In genomic region chr2:24421668-24422067, GRCh38 we compare ENCODE assay signal across 8 cellular contexts.
DNase-seq lines count a peak whose midpoint lies in the region; ATAC-seq and TF ChIP-seq lines count a peak whose summit lies in the region.

No MANE protein-coding gene starts in this region.

- no peak overlapping the region for H3K27ac Mint-ChIP-seq in activated CD8-positive, alpha-beta T cell treated with anti-CD3 and anti-CD28 coated beads for 36 hours
- no peak overlapping the region for H3K27ac Mint-ChIP-seq in endothelial cell (ENCODE audit: unreplicated experiment)
- H3K27ac Mint-ChIP-seq in stimulated activated effector memory CD8-positive, alpha-beta T cell treated with anti-CD3 and anti-CD28 coated beads, Interleukin-12 subunit alpha, Interleukin-12 subunit beta, amount 100 ng/mL, for 72 hours: no peak overlapping the region

- intact Hi-C loops in activated CD8-positive, alpha-beta T cell treated with anti-CD3 and anti-CD28 coated beads for 36 hours (cut with micrococcal nuclease): no loop called here

- peaks cover 1% of the 10 kb centered on the region for H3K27me3 Mint-ChIP-seq in activated CD8-positive, alpha-beta T cell treated with anti-CD3 and anti-CD28 coated beads for 36 hours
- H3K27me3 Mint-ChIP-seq in endothelial cell (ENCODE audit: unreplicated experiment): no peaks in the 10 kb centered on the region

- H3K36me3 Mint-ChIP-seq in activated CD8-positive, alpha-beta T cell treated with anti-CD3 and anti-CD28 coated beads for 36 hours (ENCODE audit: low read depth): no peaks in the 10 kb centered on the region
- H3K36me3 Mint-ChIP-seq in endothelial cell (ENCODE audit: low read depth, unreplicated experiment): no peaks in the 10 kb centered on the region
- no peaks in the 10 kb centered on the region for H3K36me3 Mint-ChIP-seq in stimulated activated effector memory CD8-positive, alpha-beta T cell treated with anti-CD3 and anti-CD28 coated beads, Interleukin-12 subunit alpha, Interleukin-12 subunit beta, amount 100 ng/mL, for 72 hours

- H3K9me3 Mint-ChIP-seq in activated CD8-positive, alpha-beta T cell treated with anti-CD3 and anti-CD28 coated beads for 36 hours: no peaks in the 10 kb centered on the region
- H3K9me3 Mint-ChIP-seq in endothelial cell (ENCODE audit: unreplicated experiment): no peaks in the 10 kb centered on the region
- H3K9me3 Mint-ChIP-seq in stimulated activated effector memory CD8-positive, alpha-beta T cell treated with anti-CD3 and anti-CD28 coated beads, Interleukin-12 subunit alpha, Interleukin-12 subunit beta, amount 100 ng/mL, for 72 hours: no peaks in the 10 kb centered on the region

- H3K4me3 Mint-ChIP-seq in activated CD8-positive, alpha-beta T cell treated with anti-CD3 and anti-CD28 coated beads for 36 hours: no peak overlapping the region
- H3K4me3 Mint-ChIP-seq in endothelial cell (ENCODE audit: unreplicated experiment): no peak overlapping the region
- no peak overlapping the region for H3K4me3 Mint-ChIP-seq in stimulated activated effector memory CD8-positive, alpha-beta T cell treated with anti-CD3 and anti-CD28 coated beads, Interleukin-12 subunit alpha, Interleukin-12 subunit beta, amount 100 ng/mL, for 72 hours

- ATAC-seq in activated CD8-positive, alpha-beta T cell treated with anti-CD3 and anti-CD28 coated beads for 36 hours: peak; percentile 69
- ATAC-seq in stimulated activated effector memory CD8-positive, alpha-beta T cell treated with anti-CD3 and anti-CD28 coated beads, Interleukin-12 subunit alpha, Interleukin-12 subunit beta, amount 100 ng/mL, for 72 hours: peak; percentile 77
- no peak for ATAC-seq in HG03439 (IDR thresholded peaks at IDR 0.05; ENCODE audit: unreplicated experiment)

- DNase-seq in NCI-H2171 treated with DMSO at 0.1 percent for 48 hours (lab: John Stamatoyannopoulos, UW) (peak; percentile 21), NCI-H2171 (lab: John Stamatoyannopoulos, UW) (no peak), NCI-H524 (lab: John Stamatoyannopoulos, UW) (peak; percentile 83 to 87), endothelial cell (ENCODE audit: low spot score) (peak; percentile 82), mucosa of gallbladder (ENCODE audit: low spot score) (peak; percentile 62)
- peak; percentile 85 for DNase-seq in activated CD8-positive, alpha-beta T cell treated with anti-CD3 and anti-CD28 coated beads for 36 hours
- DNase-seq in stimulated activated effector memory CD8-positive, alpha-beta T cell treated with anti-CD3 and anti-CD28 coated beads, Interleukin-12 subunit alpha, Interleukin-12 subunit beta, amount 100 ng/mL, for 72 hours (ENCODE audit: low spot score in 2 of 2): peak; percentile 35 to 73

- H3K4me1 Mint-ChIP-seq in activated CD8-positive, alpha-beta T cell treated with anti-CD3 and anti-CD28 coated beads for 36 hours (ENCODE audit: low read depth): no peaks in the 10 kb centered on the region
- H3K4me1 Mint-ChIP-seq in endothelial cell (ENCODE audit: unreplicated experiment): no peaks in the 10 kb centered on the region
- no peaks in the 10 kb centered on the region for H3K4me1 Mint-ChIP-seq in stimulated activated effector memory CD8-positive, alpha-beta T cell treated with anti-CD3 and anti-CD28 coated beads, Interleukin-12 subunit alpha, Interleukin-12 subunit beta, amount 100 ng/mL, for 72 hours

- peak; percentile 74 for TF ChIP-seq CTCF in activated CD8-positive, alpha-beta T cell treated with anti-CD3 and anti-CD28 coated beads for 36 hours (IDR thresholded peaks at IDR 0.05)
- TF ChIP-seq CTCF in endothelial cell (IDR thresholded peaks at IDR 0.05; ENCODE audit: unreplicated experiment): peak; percentile 33

- CTCF ChIA-PET in activated CD8-positive, alpha-beta T cell treated with anti-CD3 and anti-CD28 coated beads for 36 hours (lab: Charles Lee): interaction anchor here (0.8 to 7.9 kb wide), 20 partner anchors 9 to 554 kb away, joined by 3 to 63 read pairs (median 4); partner anchors contain the start of genes CENPO and PTRHD1

- POLR2A ChIA-PET in activated CD8-positive, alpha-beta T cell treated with anti-CD3 and anti-CD28 coated beads for 36 hours (lab: Charles Lee): no interaction called here
